14 cellular contexts compared by ENCODE assay signal in the genomic region with DNA sequence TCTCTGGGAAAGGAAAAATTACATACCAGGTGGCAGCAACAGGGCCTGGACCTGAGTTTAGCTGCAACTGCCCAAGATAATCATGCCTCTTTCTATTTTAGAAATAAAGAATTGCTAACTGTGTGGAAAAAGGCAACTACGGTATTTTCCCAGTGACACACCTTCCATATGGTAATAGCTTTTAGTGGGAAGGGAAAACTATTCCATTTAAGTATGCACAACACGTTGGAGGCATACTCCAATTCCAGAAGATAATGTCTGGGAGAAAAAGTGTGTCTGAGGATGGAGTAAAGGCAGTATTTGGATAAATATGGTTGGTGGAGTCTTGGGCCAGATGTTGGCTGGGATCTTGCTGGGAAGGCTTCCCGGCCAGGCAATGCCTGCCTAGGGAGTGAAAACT. TPM values are rescaled to one million over a fixed set of nuclear protein-coding genes. Genes with fewer than 3 reads are reported as not detected.
DNase-seq lines count a peak whose midpoint lies in the region; TF ChIP-seq lines count a peak whose summit lies in the region.
"Had no signal": no experiment of that assay in that cellular context is flagged by ENCODE, and none has a peak within 500 bp of the region (broad histone marks: within the 10 kb centered on the region; RNA-seq: fewer than 3 reads in every experiment).

No MANE protein-coding gene starts in this region.

- 60 to 65% methylated on average over 1 to 3 of the region's 3 CpGs for WGBS in transverse colon (ENCODE audit: low coverage in 1 of 2), 2 donors

- TF ChIP-seq EP300 in transverse colon (IDR thresholded peaks at IDR 0.05; ENCODE audit: low read depth), result no peak

- H3K27me3 ChIP-seq in muscle layer of duodenum (ENCODE audit: low read depth, low read length) (no peaks in the 10 kb centered on the region), transverse colon (no peaks in the 10 kb centered on the region), MG63 (no peaks in the 10 kb centered on the region)

- peaks cover 38 to 67% of the 10 kb centered on the region in 2 donors for H3K4me1 ChIP-seq in muscle layer of duodenum (ENCODE audit: control insufficient read depth in 1 of 2, insufficient read depth in 2 of 2, low read length in 2 of 2)
- peaks cover 33 to 65% (median 46%) of the 10 kb centered on the region in 4 donors for H3K4me1 ChIP-seq in transverse colon

- peak overlapping the region; percentile 80 for H3K27ac Mint-ChIP-seq in activated CD4-positive, alpha-beta T cell treated with anti-CD3 and anti-CD28 coated beads, Interleukin-2, amount 10 ng/mL, durations not matched to agents 24 days and 14 days

- H3K9me3 ChIP-seq in muscle layer of duodenum (ENCODE audit: control insufficient read depth in 1 of 2, low read length in 2 of 2) (no peaks in the 10 kb centered on the region), transverse colon (no peaks in the 10 kb centered on the region), MG63 (no peaks in the 10 kb centered on the region)

- in situ Hi-C loops in transverse colon (cut with MboI; ENCODE audit: low pct_ligation_motif_present in 1 of 4, low pct_unique_long_range_greater_than_20kb in 1 of 4, low sequenced_read_pairs in 3 of 4), result no loop called here

- no peak for DNase-seq in activated CD4-positive, alpha-beta T cell treated with anti-CD3 and anti-CD28 coated beads, Interleukin-2, amount 10 ng/mL, durations not matched to agents 24 days and 14 days
- DNase-seq in activated CD4-positive, alpha-beta T cell treated with anti-CD3 and anti-CD28 coated beads, Interleukin-2, amount 50 U/mL, for 1 hour, result no peak
- DNase-seq in transverse colon, result no peak
- DNase-seq in NCI-H1048 (lab: John Stamatoyannopoulos, UW), result no peak
- no peak for DNase-seq in MG63
- no peak for DNase-seq in AG08395 (ENCODE audit: low spot score)
- DNase-seq: 8988T, cerebellar nuclear complex, DMS53, islet precursor cell, NCI-H187 had no signal

- no peaks in the 10 kb centered on the region for H3K36me3 Mint-ChIP-seq in activated CD4-positive, alpha-beta T cell treated with anti-CD3 and anti-CD28 coated beads, Interleukin-2, amount 10 ng/mL, durations not matched to agents 24 days and 14 days (ENCODE audit: low read depth)

- no peak for TF ChIP-seq CTCF in transverse colon (IDR thresholded peaks at IDR 0.05)

- H3K4me3 ChIP-seq in muscle layer of duodenum (ENCODE audit: low read depth in 1 of 2, low read length in 2 of 2) (no peak overlapping the region), transverse colon (no peak overlapping the region), MG63 (no peak overlapping the region)
- H3K4me3 ChIP-seq: K562 had no signal

- H3K36me3 ChIP-seq in muscle layer of duodenum (ENCODE audit: control insufficient read depth in 1 of 2, insufficient read depth in 2 of 2, low read length in 2 of 2) (no peaks in the 10 kb centered on the region), transverse colon (no peaks in the 10 kb centered on the region), MG63 (peaks cover 16% of the 10 kb centered on the region)

- peaks cover 29% of the 10 kb centered on the region for H3K4me1 Mint-ChIP-seq in activated CD4-positive, alpha-beta T cell treated with anti-CD3 and anti-CD28 coated beads, Interleukin-2, amount 10 ng/mL, durations not matched to agents 24 days and 14 days

- H3K4me3 Mint-ChIP-seq in activated CD4-positive, alpha-beta T cell treated with anti-CD3 and anti-CD28 coated beads, Interleukin-2, amount 10 ng/mL, durations not matched to agents 24 days and 14 days, result no peak overlapping the region

- intact Hi-C loops in activated CD4-positive, alpha-beta T cell treated with anti-CD3 and anti-CD28 coated beads, Interleukin-2, amount 10 ng/mL, durations not matched to agents 24 days and 14 days (cut with micrococcal nuclease), result loop anchor here (5.0 kb wide), 4 partner anchors 191 to 644 kb away; a partner anchor contains a TSS
- intact Hi-C loops in transverse colon (cut with DNase I; ENCODE audit: low total_unique reads), result no loop called here

- H3K27ac ChIP-seq in cingulate gyrus (ENCODE audit: low read depth, low read length), result peak overlapping the region; percentile 71
- peak overlapping the region; percentile 64 for H3K27ac ChIP-seq in muscle layer of duodenum (ENCODE audit: low read length)
- H3K27ac ChIP-seq in transverse colon, result peak overlapping the region; percentile 81 to 84 (median 82)

- H3K27me3 Mint-ChIP-seq in activated CD4-positive, alpha-beta T cell treated with anti-CD3 and anti-CD28 coated beads, Interleukin-2, amount 10 ng/mL, durations not matched to agents 24 days and 14 days, result peaks cover 6% of the 10 kb centered on the region

- TF ChIP-seq POLR2A in transverse colon (IDR thresholded peaks at IDR 0.05), result no peak

- no peaks in the 10 kb centered on the region for H3K9me3 Mint-ChIP-seq in activated CD4-positive, alpha-beta T cell treated with anti-CD3 and anti-CD28 coated beads, Interleukin-2, amount 10 ng/mL, durations not matched to agents 24 days and 14 days

RNA-seq across cellular contexts. Expression of a gene that starts 40.7 kb away (rescaled TPM):
- total RNA-seq in activated CD4-positive, alpha-beta T cell treated with anti-CD3 and anti-CD28 coated beads, Interleukin-2, amount 10 ng/mL, durations not matched to agents 24 days and 14 days, result 0.16 and 0.19 TPM in 2 replicates
- 10 to 100 TPM; 10.2 to 26.6 (median 14.6) TPM for total RNA-seq in transverse colon
- total RNA-seq in MG63 (2014; rRNA removed; shearing (Covaris generic); ENCODE audit: low replicate concordance), result 4.4 and 15.2 TPM in 2 replicates
